12 cellular contexts compared by ENCODE assay signal in genomic region chr18:59502222-59502898, GRCh38.
A peak's percentile ranks its signal among the peaks of the same experiment; 100 is the strongest.
DNase-seq lines count a peak whose midpoint lies in the region; ATAC-seq, FAIRE-seq and TF ChIP-seq lines count a peak whose summit lies in the region.
"Had no signal": no experiment of that assay in that cellular context is flagged by ENCODE, and none has a peak within 500 bp of the region (broad histone marks: within the 10 kb centered on the region; RNA-seq: fewer than 3 reads in every experiment).

No MANE protein-coding gene starts in this region.

- in situ Hi-C loops in HepG2 (cut with HindIII; ENCODE audit: extremely low pct_ligation_motif_present, low pct_unique_long_range_greater_than_20kb): no loop called here

- H4K20me1 ChIP-seq in HepG2 (ENCODE audit: insufficient read depth, low read length): no peaks in the 10 kb centered on the region

- H3K4me3 ChIP-seq in liver (ENCODE audit: low read depth in 1 of 3, low read length in 3 of 3) (no peak overlapping the region), HepG2 (replicated peaks in 1 of 3; ENCODE audit: insufficient read depth in 1 of 3, low read depth in 2 of 3, low read length in 3 of 3) (no peak overlapping the region), epithelial cell of esophagus (ENCODE audit: low read length) (no peak overlapping the region), mucosa of descending colon (no peak overlapping the region)

- TF ChIP-seq CTCF in liver (IDR thresholded peaks at IDR 0.05; ENCODE audit: low read depth, low read length, missing input control) (no peak), HepG2 (CRISPR knock-in tag; IDR thresholded peaks at IDR 0.05) (no peak), epithelial cell of esophagus (IDR thresholded peaks at IDR 0.05; ENCODE audit: insufficient read depth, low read depth, low read length, missing control alignments) (no peak), mucosa of descending colon (IDR thresholded peaks at IDR 0.05) (no peak)

- DNase-seq in HepG2 (ENCODE audit: low spot score): no peak
- peak; percentile 80 for DNase-seq in epithelial cell of esophagus (ENCODE audit: low read depth)
- peak in 1 of 3 donors; percentile 5 for DNase-seq in mucosa of descending colon
- DNase-seq in SW480 (ENCODE audit: low spot score): no peak
- DNase-seq in NCI-H2029 treated with DMSO at 0.1 percent for 48 hours (lab: John Stamatoyannopoulos, UW): no peak
- no peak for DNase-seq in NCI-H2029 (lab: John Stamatoyannopoulos, UW)
- no peak for DNase-seq in GDM1 (lab: John Stamatoyannopoulos, UW)
- DNase-seq: ACHN; activated CD4-positive, CD25-positive, alpha-beta regulatory T cell treated with anti-CD3 and anti-CD28 coated beads, Interleukin-2, amount 50 U/mL, for 72 hours; naive thymus-derived CD4-positive, alpha-beta T cell had no signal

- 56% methylated on average over 9 of the region's 9 CpGs for WGBS in liver
- 44% methylated on average over 7 of the region's 9 CpGs for WGBS in HepG2 (ENCODE audit: low lambda C conversion rate)

- no peaks in the 10 kb centered on the region for H3K36me3 ChIP-seq in liver (ENCODE audit: control insufficient read depth in 4 of 4, insufficient read depth in 3 of 4, low read depth in 1 of 4, low read length in 3 of 4)
- H3K36me3 ChIP-seq in HepG2 (replicated peaks in 1 of 2; ENCODE audit: control insufficient read depth in 1 of 2, insufficient read depth in 2 of 2, low read length in 2 of 2): no peaks in the 10 kb centered on the region
- no peaks in the 10 kb centered on the region for H3K36me3 ChIP-seq in mucosa of descending colon (ENCODE audit: low read depth)

- H3K4me1 ChIP-seq in liver (ENCODE audit: control insufficient read depth in 4 of 4, insufficient read depth in 4 of 4, low read length in 3 of 4): no peaks in the 10 kb centered on the region
- H3K4me1 ChIP-seq in HepG2 (ENCODE audit: insufficient read depth, low read length): no peaks in the 10 kb centered on the region
- no peaks in the 10 kb centered on the region for H3K4me1 ChIP-seq in mucosa of descending colon (ENCODE audit: low read depth)

- no peak overlapping the region for H3K9ac ChIP-seq in liver (ENCODE audit: low read depth in 1 of 2, low read length in 2 of 2)
- H3K9ac ChIP-seq in HepG2 (ENCODE audit: insufficient read depth, low read depth, low read length): no peak overlapping the region

- FAIRE-seq in HepG2 (lab: Jason Lieb, UNC): no peak
- FAIRE-seq: colon had no signal

- POLR2A ChIA-PET in HepG2 (lab: Yijun Ruan, JAX): no interaction called here

- ATAC-seq in HepG2 (no peak), mucosa of descending colon (peak; percentile 28)
- ATAC-seq: naive thymus-derived CD4-positive, alpha-beta T cell had no signal

- TF ChIP-seq RAD21 in liver (IDR thresholded peaks at IDR 0.05): no peak
- no peak for TF ChIP-seq RAD21 in HepG2 (CRISPR knock-in tag; IDR thresholded peaks at IDR 0.05)

- no peak for TF ChIP-seq POLR2A in HepG2 (IDR thresholded peaks at IDR 0.05; ENCODE audit: insufficient read depth in 1 of 2, low read depth in 2 of 2, low read length in 2 of 2)

- H3K79me2 ChIP-seq in HepG2 (ENCODE audit: insufficient read depth, low read length): no peaks in the 10 kb centered on the region

- H2AFZ ChIP-seq in HepG2 (ENCODE audit: low read length): no peak overlapping the region

- TF ChIP-seq EP300 in HepG2 (IDR thresholded peaks at IDR 0.05; ENCODE audit: low read depth in 2 of 2, low read length in 2 of 2) (no peak), HepG2 (CRISPR knock-in tag; IDR thresholded peaks at IDR 0.05; ENCODE audit: borderline replicate concordance) (no peak)

- H3K27ac ChIP-seq in liver (ENCODE audit: low read depth in 1 of 2, low read length in 2 of 2) (peak overlapping the region; percentile 21 to 78), HepG2 (ENCODE audit: extremely low read length, insufficient read depth, low read length) (no peak overlapping the region)

- no TSS peak for BruUV-seq in HepG2 (replicated peaks; lab: Mats Ljungman, UMichigan)

- H3K27me3 ChIP-seq in liver (ENCODE audit: control insufficient read depth in 4 of 4, insufficient read depth in 4 of 4, low read length in 3 of 4) (peaks cover 0 to 8% (median 0%) of the 10 kb centered on the region in 4 donors), HepG2 (ENCODE audit: control insufficient read depth in 1 of 2, insufficient read depth in 2 of 2, low read length in 2 of 2) (peaks cover 0 to 2% of the 10 kb centered on the region in 2 experiments; a peak in 1 of 5 replicates)

- H3K9me3 ChIP-seq in liver (ENCODE audit: control insufficient read depth in 4 of 4, low read length in 3 of 4) (peaks cover 0 to 3% (median 0%) of the 10 kb centered on the region in 4 donors), HepG2 (ENCODE audit: low read length) (no peaks in the 10 kb centered on the region), mucosa of descending colon (no peaks in the 10 kb centered on the region)

- CTCF ChIA-PET in HepG2 (lab: Yijun Ruan, JAX; ENCODE audit: low intra/inter-chr PET ratio, low total read pairs): no interaction called here

- H3K4me2 ChIP-seq in HepG2 (ENCODE audit: low read depth, low read length): no peak overlapping the region

- intact Hi-C loops in HepG2 (cut with micrococcal nuclease; ENCODE audit: unreplicated experiment): no loop called here
- intact Hi-C loops in mucosa of descending colon (cut with DNase I, micrococcal nuclease): no loop called here

TF ChIP-seq in liver, 16 proteins besides CTCF, POLR2A, EP300 and RAD21:
- no peak for TF ChIP-seq ATF3 (IDR thresholded peaks at IDR 0.05)
- TF ChIP-seq NR2F2 (IDR thresholded peaks at IDR 0.05): peak; percentile 12
- TF ChIP-seq RXRA (IDR thresholded peaks at IDR 0.05): no peak
- TF ChIP-seq SP1 (IDR thresholded peaks at IDR 0.05): no peak
- TF ChIP-seq JUND (IDR thresholded peaks at IDR 0.05): peak; percentile 25 to 56
- TF ChIP-seq YY1 (IDR thresholded peaks at IDR 0.05): no peak
TF ChIP-seq in liver: peak in this region for 2.

TF ChIP-seq in HepG2, 621 proteins besides CTCF, POLR2A, EP300 and RAD21:
- no peak for TF ChIP-seq CENPX (CRISPR knock-in tag; IDR thresholded peaks at IDR 0.05)
- TF ChIP-seq HOXA5 (CRISPR knock-in tag; IDR thresholded peaks at IDR 0.05): no peak
- no peak for TF ChIP-seq ZNF790 (CRISPR knock-in tag; IDR thresholded peaks at IDR 0.05; ENCODE audit: borderline replicate concordance)
- no peak for TF ChIP-seq KDM5B (CRISPR knock-in tag; IDR thresholded peaks at IDR 0.05; ENCODE audit: borderline replicate concordance)
- TF ChIP-seq DNMT3B (CRISPR knock-in tag; conservative IDR thresholded peaks at IDR 0.05): no peak
